In the genomic region with DNA sequence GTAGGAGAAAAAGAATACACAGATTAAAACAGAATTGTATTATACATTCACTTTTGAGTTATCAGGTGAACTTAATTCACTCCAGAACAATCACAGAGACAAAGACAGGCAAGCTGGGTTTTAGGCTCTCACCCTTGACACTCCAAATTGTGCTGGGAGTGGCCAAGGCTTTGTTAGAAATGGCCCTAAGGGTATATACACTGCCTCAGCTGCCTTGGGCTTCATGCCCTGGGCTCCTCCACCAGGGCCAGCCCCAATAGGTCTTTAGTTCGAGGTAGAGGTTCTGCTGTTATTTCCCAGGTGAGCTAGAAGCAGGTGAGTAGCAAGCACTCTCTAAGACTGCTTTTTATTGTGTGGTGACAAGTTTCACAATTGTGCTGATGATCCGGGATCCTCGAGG, we compare ENCODE assay signal across 15 cellular contexts. TPM values are rescaled to one million over a fixed set of nuclear protein-coding genes. Genes with fewer than 3 reads are reported as not detected.
DNase-seq lines count a peak whose midpoint lies in the region; ATAC-seq and TF ChIP-seq lines count a peak whose summit lies in the region.
"Had no signal": no experiment of that assay in that cellular context is flagged by ENCODE, and none has a peak within 500 bp of the region (broad histone marks: within the 10 kb centered on the region; RNA-seq: fewer than 3 reads in every experiment).

No MANE protein-coding gene starts in this region.

- peak overlapping the region; percentile 48 for H3K27ac Mint-ChIP-seq in Caco-2 (ENCODE audit: unreplicated experiment)
- H3K27ac Mint-ChIP-seq in activated CD4-positive, alpha-beta memory T cell treated with anti-CD3 and anti-CD28 coated beads, Interleukin-2, amount 10 ng/mL, durations not matched to agents 7 days and 5 days = no peak overlapping the region

- CTCF ChIA-PET in Caco-2 (lab: Charles Lee) = interaction anchor here (1.6 kb wide), 1 partner anchor 150 kb away, joined by 3 read pairs; no protein-coding TSS in a partner anchor
- CTCF ChIA-PET in Panc1 (lab: Charles Lee) = no interaction called here
- CTCF ChIA-PET in activated CD4-positive, alpha-beta memory T cell treated with anti-CD3 and anti-CD28 coated beads, Interleukin-2, amount 10 ng/mL, durations not matched to agents 7 days and 5 days (lab: Charles Lee) = no interaction called here

- no peak overlapping the region for H3K4me3 Mint-ChIP-seq in Caco-2 (ENCODE audit: unreplicated experiment)
- H3K4me3 Mint-ChIP-seq in activated CD4-positive, alpha-beta memory T cell treated with anti-CD3 and anti-CD28 coated beads, Interleukin-2, amount 10 ng/mL, durations not matched to agents 7 days and 5 days = no peak overlapping the region

- in situ Hi-C loops in Panc1 (cut with HindIII; ENCODE audit: low pct_unique_long_range_greater_than_20kb, low sequenced_read_pairs) = no loop called here

- no peak overlapping the region for H4K12ac ChIP-seq in trophoblast cell (ENCODE audit: low read depth, low read length)

- peak overlapping the region; percentile 41 for H4K91ac ChIP-seq in trophoblast cell (ENCODE audit: low read depth, low read length)

- TSS peak; percentile 44 for BruUV-seq in Caco-2 (replicated peaks; lab: Mats Ljungman, UMichigan)
- BruUV-seq in Panc1 (replicated peaks; lab: Mats Ljungman, UMichigan) = TSS peak; percentile 95

- no peaks in the 10 kb centered on the region for H3K9me3 Mint-ChIP-seq in Caco-2 (ENCODE audit: unreplicated experiment)
- no peaks in the 10 kb centered on the region for H3K9me3 Mint-ChIP-seq in activated CD4-positive, alpha-beta memory T cell treated with anti-CD3 and anti-CD28 coated beads, Interleukin-2, amount 10 ng/mL, durations not matched to agents 7 days and 5 days

- no peak overlapping the region for H3K4me2 ChIP-seq in trophoblast cell (ENCODE audit: low read length)

- H3K4me3 ChIP-seq in Caco-2 (ENCODE audit: low read depth, low read length) = no peak overlapping the region
- no peak overlapping the region for H3K4me3 ChIP-seq in Panc1 (ENCODE audit: low read depth in 2 of 2, low read length in 2 of 2)
- no peak overlapping the region for H3K4me3 ChIP-seq in trophoblast cell (ENCODE audit: low read depth, low read length)
- H3K4me3 ChIP-seq: SJSA1 had no signal

- no peak overlapping the region for H3K23ac ChIP-seq in trophoblast cell (ENCODE audit: low read length)

- peak overlapping the region; percentile 24 for H2BK5ac ChIP-seq in trophoblast cell (ENCODE audit: low read depth, low read length, poor library complexity)

- no peaks in the 10 kb centered on the region for H3K79me2 ChIP-seq in trophoblast cell (ENCODE audit: control insufficient read depth, insufficient read depth, low read length, poor library complexity)

- WGBS in trophoblast cell (ENCODE audit: extremely low coverage, insufficient coverage, insufficient read length) = no CpG with 5 or more reads among the region's 3 CpGs

- H3K27ac ChIP-seq in Panc1 (ENCODE audit: low read length) = peak overlapping the region; percentile 53; the same call in 1 of the 2 replicates
- H3K27ac ChIP-seq in trophoblast cell (ENCODE audit: low read depth, low read length) = peak overlapping the region; percentile 56
- H3K27ac ChIP-seq: C4-2B, SJSA1 had no signal

- DNase-seq in Caco-2 (peak in 1 of 2 experiments; percentile 27), Panc1 (ENCODE audit: low read depth, low spot score) (no peak), left lobe of liver (ENCODE audit: low spot score) (no peak), trophoblast cell (peak; percentile 50 to 66), NCI-H774 (lab: John Stamatoyannopoulos, UW) (no peak)
- DNase-seq in activated CD4-positive, alpha-beta memory T cell treated with anti-CD3 and anti-CD28 coated beads, Interleukin-2, amount 10 ng/mL, durations not matched to agents 7 days and 5 days = no peak
- no peak for DNase-seq in stimulated activated CD4-positive, alpha-beta T cell treated with anti-CD3 and anti-CD28 coated beads, Interleukin-12 subunit alpha, Interleukin-12 subunit beta, amount 100 ng/mL, for 4 hours
- DNase-seq: AML-193, DMS79, KBM-7, NCI-H1417 treated with DMSO at 0.1 percent for 48 hours, NCI-H187 treated with DMSO at 0.1 percent for 48 hours, NCI-H524 treated with DMSO at 0.1 percent for 48 hours had no signal

- H3K9ac ChIP-seq in trophoblast cell (ENCODE audit: low read length) = no peak overlapping the region

- peaks cover 3% of the 10 kb centered on the region for H3K79me1 ChIP-seq in trophoblast cell (ENCODE audit: low read length)

- H3K18ac ChIP-seq in trophoblast cell (ENCODE audit: low read length) = no peak overlapping the region

- no peaks in the 10 kb centered on the region for H3K36me3 ChIP-seq in Caco-2 (ENCODE audit: control insufficient read depth, insufficient read depth, low read length)
- no peaks in the 10 kb centered on the region for H3K36me3 ChIP-seq in Panc1 (ENCODE audit: control insufficient read depth, insufficient read depth, low read length)
- H3K36me3 ChIP-seq in trophoblast cell (ENCODE audit: control insufficient read depth in 1 of 2, insufficient read depth in 2 of 2, low read length in 2 of 2) = peaks cover 0 to 5% of the 10 kb centered on the region in 2 experiments

- ATAC-seq in Panc1 (no peak), left lobe of liver (peak; percentile 22)

- H4K8ac ChIP-seq in trophoblast cell (ENCODE audit: low read depth, low read length) = peak overlapping the region; percentile 26

- POLR2A ChIA-PET in Caco-2 (lab: Charles Lee) (interaction anchor here (0.6 to 1.4 kb wide), 2 partner anchors 47 to 252 kb away, joined by 3 to 15 read pairs; partner anchors contain the start of gene SRSF7), Panc1 (lab: Charles Lee) (interaction anchor here (0.7 kb wide), 1 partner anchor 47 kb away, joined by 4 read pairs; the partner anchor contains the start of gene SRSF7)
- POLR2A ChIA-PET in activated CD4-positive, alpha-beta memory T cell treated with anti-CD3 and anti-CD28 coated beads, Interleukin-2, amount 10 ng/mL, durations not matched to agents 7 days and 5 days (lab: Charles Lee) = no interaction called here

- H2BK120ac ChIP-seq in trophoblast cell (ENCODE audit: insufficient read depth, low read length, poor library complexity) = peak overlapping the region; percentile 10

- H2AK5ac ChIP-seq in trophoblast cell (ENCODE audit: low read length) = no peak overlapping the region

- peaks cover 29% of the 10 kb centered on the region for H3K4me1 ChIP-seq in Caco-2
- H3K4me1 ChIP-seq in Panc1 (ENCODE audit: control insufficient read depth, insufficient read depth, low read length) = peaks cover 12% of the 10 kb centered on the region
- peaks cover 3 to 7% of the 10 kb centered on the region in 2 experiments for H3K4me1 ChIP-seq in trophoblast cell (ENCODE audit: control insufficient read depth in 1 of 2, insufficient read depth in 2 of 2, low read length in 2 of 2)
- H3K4me1 ChIP-seq: SJSA1 had no signal

- no peak overlapping the region for H3K4ac ChIP-seq in trophoblast cell (ENCODE audit: low read depth, low read length)

- peaks cover 13% of the 10 kb centered on the region for H3K36me3 Mint-ChIP-seq in Caco-2 (ENCODE audit: insufficient read depth, unreplicated experiment)
- peaks cover 4% of the 10 kb centered on the region for H3K36me3 Mint-ChIP-seq in activated CD4-positive, alpha-beta memory T cell treated with anti-CD3 and anti-CD28 coated beads, Interleukin-2, amount 10 ng/mL, durations not matched to agents 7 days and 5 days (ENCODE audit: low read depth)

- intact Hi-C loops in Caco-2 (cut with micrococcal nuclease; ENCODE audit: unreplicated experiment) (no loop called here), Panc1 (cut with micrococcal nuclease; ENCODE audit: unreplicated experiment) (no loop called here)

- no peaks in the 10 kb centered on the region for H3K27me3 ChIP-seq in Caco-2 (replicated peaks; ENCODE audit: control insufficient read depth, insufficient read depth, low read length)
- H3K27me3 ChIP-seq in Panc1 (ENCODE audit: control insufficient read depth, insufficient read depth, low read length) = no peaks in the 10 kb centered on the region
- H3K27me3 ChIP-seq in trophoblast cell (ENCODE audit: insufficient read depth, low read length) = no peaks in the 10 kb centered on the region
- H3K27me3 ChIP-seq: SJSA1 had no signal

- H3K14ac ChIP-seq in trophoblast cell (ENCODE audit: low read length) = no peak overlapping the region

- H3K27me3 Mint-ChIP-seq in Caco-2 (ENCODE audit: insufficient read depth, unreplicated experiment) = no peaks in the 10 kb centered on the region
- H3K27me3 Mint-ChIP-seq in activated CD4-positive, alpha-beta memory T cell treated with anti-CD3 and anti-CD28 coated beads, Interleukin-2, amount 10 ng/mL, durations not matched to agents 7 days and 5 days = no peaks in the 10 kb centered on the region

- TF ChIP-seq CTCF in Caco-2 (IDR thresholded peaks at IDR 0.05; ENCODE audit: insufficient read depth in 1 of 2, low read depth in 1 of 2, low read length in 1 of 2, severe bottlenecking in 1 of 2, unreplicated experiment in 1 of 2) = no peak
- TF ChIP-seq CTCF in Panc1 (IDR thresholded peaks at IDR 0.05) = no peak

- H2BK12ac ChIP-seq in trophoblast cell (ENCODE audit: low read length) = peak overlapping the region; percentile 79

- H2AFZ ChIP-seq in trophoblast cell (ENCODE audit: insufficient read depth, low read length, poor library complexity) = no peak overlapping the region

- peaks cover 10% of the 10 kb centered on the region for H3K4me1 Mint-ChIP-seq in Caco-2 (ENCODE audit: low read depth, unreplicated experiment)
- no peaks in the 10 kb centered on the region for H3K4me1 Mint-ChIP-seq in activated CD4-positive, alpha-beta memory T cell treated with anti-CD3 and anti-CD28 coated beads, Interleukin-2, amount 10 ng/mL, durations not matched to agents 7 days and 5 days

- no peaks in the 10 kb centered on the region for H3K9me3 ChIP-seq in Caco-2
- no peaks in the 10 kb centered on the region for H3K9me3 ChIP-seq in Panc1 (ENCODE audit: control insufficient read depth, insufficient read depth, low read depth, low read length)
- no peaks in the 10 kb centered on the region for H3K9me3 ChIP-seq in trophoblast cell (ENCODE audit: insufficient read depth, low read depth, low read length)
- H3K9me3 ChIP-seq: SJSA1 had no signal

RNA-seq across cellular contexts. Expression of gene GEMIN6, which starts 19.9 kb away (rescaled TPM):
- 21.3 and 24.2 TPM in 2 replicates for total RNA-seq in Caco-2 (2022)
- total RNA-seq in Panc1 (2021; ENCODE audit: unreplicated experiment) = 24.6 TPM
- polyA plus RNA-seq in Panc1 (2012; ENCODE audit: insufficient read length) = 10.8 TPM
- total RNA-seq in left lobe of liver = 9.7 TPM
- 6.2 and 6.6 TPM in 2 replicates for polyA plus RNA-seq in trophoblast cell (2013)
- total RNA-seq in activated CD4-positive, alpha-beta memory T cell treated with anti-CD3 and anti-CD28 coated beads, Interleukin-2, amount 10 ng/mL, durations not matched to agents 7 days and 5 days = 10 to 100 TPM; 12.0 to 15.3 TPM

RNA-seq across cellular contexts. Expression of gene SRSF7, which starts 46.8 kb away (rescaled TPM):
- 224 and 233 TPM in 2 replicates for total RNA-seq in Caco-2 (2022)
- total RNA-seq in Panc1 (2021; ENCODE audit: unreplicated experiment) = 220 TPM
- polyA plus RNA-seq in Panc1 (2012; ENCODE audit: insufficient read length) = 236 TPM
- total RNA-seq in left lobe of liver = 47.8 TPM
- polyA plus RNA-seq in trophoblast cell (2013) = 200 and 205 TPM in 2 replicates
- total RNA-seq in activated CD4-positive, alpha-beta memory T cell treated with anti-CD3 and anti-CD28 coated beads, Interleukin-2, amount 10 ng/mL, durations not matched to agents 7 days and 5 days = 100 to 1,000 TPM; 243 to 249 TPM

Comparison
In these comparisons a context has a peak if more than half of its experiments do, and no peak if none do; other contexts are left out.
1. DNase-seq: peak in trophoblast cell (2 of 2); none in Panc1 (single experiment), left lobe of liver (single experiment), activated CD4-positive, alpha-beta memory T cell treated with anti-CD3 and anti-CD28 coated beads, Interleukin-2, amount 10 ng/mL, durations not matched to agents 7 days and 5 days (single experiment), NCI-H774 (single experiment) and stimulated activated CD4-positive, alpha-beta T cell treated with anti-CD3 and anti-CD28 coated beads, Interleukin-12 subunit alpha, Interleukin-12 subunit beta, amount 100 ng/mL, for 4 hours (single experiment).